ENCODE assay signal across 1 cellular context in genomic region chr2:159030674-159031380, GRCh38.
TF ChIP-seq lines count a peak whose summit lies in the region.

No MANE protein-coding gene starts in this region.

TF ChIP-seq in GM23338, 12 proteins besides CTCF, POLR2A, EP300 and RAD21 (continued from another document):
- TF ChIP-seq EZH2phosphoT487 (IDR thresholded peaks at IDR 0.05; ENCODE audit: unreplicated experiment) = no peak
